ENCODE assay signal across 9 cellular contexts in the genomic region with DNA sequence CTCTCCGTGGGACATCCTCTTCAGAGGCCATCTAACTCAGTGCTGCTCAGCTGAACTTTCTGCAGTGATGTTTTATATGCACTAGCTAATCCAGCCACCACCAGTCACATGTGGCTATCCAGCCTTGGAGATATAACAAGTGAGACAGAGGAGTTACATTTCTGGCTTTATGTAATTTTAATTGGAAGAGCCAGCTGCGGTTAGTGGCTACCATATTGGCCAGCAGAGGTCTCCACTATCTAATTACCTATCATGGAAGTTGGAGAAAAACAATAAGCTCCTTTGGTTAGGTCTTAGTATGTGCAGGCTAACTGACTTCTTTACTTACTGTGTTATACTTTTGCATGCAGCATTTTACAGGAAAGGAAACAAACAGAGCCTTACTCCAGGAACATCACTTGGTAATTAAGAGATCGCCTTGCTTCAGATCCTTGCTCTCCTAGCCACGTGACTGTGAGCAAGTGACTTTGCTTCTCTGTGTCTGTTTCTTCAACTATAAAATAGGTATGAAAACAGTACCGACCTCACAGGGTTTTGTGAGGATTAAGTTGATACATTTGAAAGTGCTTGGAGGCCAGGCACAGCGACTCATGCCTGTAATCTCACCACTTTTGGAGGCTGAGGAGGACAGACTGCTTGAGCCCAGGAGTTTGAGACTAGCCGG. TPM values are rescaled to one million over a fixed set of nuclear protein-coding genes. Genes with fewer than 3 reads are reported as not detected.
A peak's percentile ranks its signal among the peaks of the same experiment; 100 is the strongest.
DNase-seq lines count a peak whose midpoint lies in the region; ATAC-seq and TF ChIP-seq lines count a peak whose summit lies in the region.
"Had no signal": no experiment of that assay in that cellular context is flagged by ENCODE, and none has a peak within 500 bp of the region (broad histone marks: within the 10 kb centered on the region; RNA-seq: fewer than 3 reads in every experiment).

No MANE protein-coding gene starts in this region.

- H3K4me1 ChIP-seq in hepatocyte (ENCODE audit: insufficient read depth) (peaks cover 8% of the 10 kb centered on the region), suprapubic skin (peaks cover 44% of the 10 kb centered on the region)

- no peak overlapping the region for H3K27ac Mint-ChIP-seq in activated CD4-positive, alpha-beta memory T cell treated with anti-CD3 and anti-CD28 coated beads for 36 hours
- no peak overlapping the region for H3K27ac Mint-ChIP-seq in activated CD4-positive, alpha-beta memory T cell treated with anti-CD3 and anti-CD28 coated beads, Interleukin-2, amount 10 ng/mL, durations not matched to agents 7 days and 5 days
- no peak overlapping the region for H3K27ac Mint-ChIP-seq in activated CD8-positive, alpha-beta T cell treated with anti-CD3 and anti-CD28 coated beads, Interleukin-2, amount 10 ng/mL, durations not matched to agents 7 days and 5 days
- H3K27ac Mint-ChIP-seq: activated naive CD8-positive, alpha-beta T cell treated with anti-CD3 and anti-CD28 coated beads, Interleukin-2, amount 10 ng/mL, durations not matched to agents 7 days and 5 days had no signal

- no peaks in the 10 kb centered on the region for H4K20me1 ChIP-seq in hepatocyte (ENCODE audit: insufficient read depth, poor library complexity, severe bottlenecking)

- 33% methylated on average over 7 of the region's 7 CpGs for WGBS in hepatocyte (ENCODE audit: low lambda C conversion rate, missing lambda C conversion rate)
- WGBS in suprapubic skin: 23% methylated on average over 7 of the region's 7 CpGs

- no peaks in the 10 kb centered on the region for H3K9me3 Mint-ChIP-seq in activated CD4-positive, alpha-beta memory T cell treated with anti-CD3 and anti-CD28 coated beads for 36 hours
- no peaks in the 10 kb centered on the region for H3K9me3 Mint-ChIP-seq in activated CD4-positive, alpha-beta memory T cell treated with anti-CD3 and anti-CD28 coated beads, Interleukin-2, amount 10 ng/mL, durations not matched to agents 7 days and 5 days
- H3K9me3 Mint-ChIP-seq in activated CD8-positive, alpha-beta T cell treated with anti-CD3 and anti-CD28 coated beads, Interleukin-2, amount 10 ng/mL, durations not matched to agents 7 days and 5 days (ENCODE audit: insufficient read depth): no peaks in the 10 kb centered on the region
- H3K9me3 Mint-ChIP-seq: activated naive CD8-positive, alpha-beta T cell treated with anti-CD3 and anti-CD28 coated beads, Interleukin-2, amount 10 ng/mL, durations not matched to agents 7 days and 5 days had no signal

- no peak overlapping the region for H3K4me3 Mint-ChIP-seq in activated CD4-positive, alpha-beta memory T cell treated with anti-CD3 and anti-CD28 coated beads for 36 hours
- no peak overlapping the region for H3K4me3 Mint-ChIP-seq in activated CD4-positive, alpha-beta memory T cell treated with anti-CD3 and anti-CD28 coated beads, Interleukin-2, amount 10 ng/mL, durations not matched to agents 7 days and 5 days
- no peak overlapping the region for H3K4me3 Mint-ChIP-seq in activated CD8-positive, alpha-beta T cell treated with anti-CD3 and anti-CD28 coated beads, Interleukin-2, amount 10 ng/mL, durations not matched to agents 7 days and 5 days
- H3K4me3 Mint-ChIP-seq: activated naive CD8-positive, alpha-beta T cell treated with anti-CD3 and anti-CD28 coated beads, Interleukin-2, amount 10 ng/mL, durations not matched to agents 7 days and 5 days had no signal

- H3K36me3 ChIP-seq in hepatocyte (replicated peaks; ENCODE audit: insufficient read depth, low read depth) (no peaks in the 10 kb centered on the region), suprapubic skin (no peaks in the 10 kb centered on the region)

- POLR2A ChIA-PET in activated CD4-positive, alpha-beta memory T cell treated with anti-CD3 and anti-CD28 coated beads for 36 hours (lab: Charles Lee): no interaction called here
- POLR2A ChIA-PET in activated CD4-positive, alpha-beta memory T cell treated with anti-CD3 and anti-CD28 coated beads, Interleukin-2, amount 10 ng/mL, durations not matched to agents 7 days and 5 days (lab: Charles Lee): no interaction called here
- POLR2A ChIA-PET in activated CD8-positive, alpha-beta T cell treated with anti-CD3 and anti-CD28 coated beads, Interleukin-2, amount 10 ng/mL, durations not matched to agents 7 days and 5 days (lab: Charles Lee): no interaction called here

- H3K27me3 Mint-ChIP-seq in activated CD4-positive, alpha-beta memory T cell treated with anti-CD3 and anti-CD28 coated beads for 36 hours: peaks cover 39% of the 10 kb centered on the region
- peaks cover 39% of the 10 kb centered on the region for H3K27me3 Mint-ChIP-seq in activated CD4-positive, alpha-beta memory T cell treated with anti-CD3 and anti-CD28 coated beads, Interleukin-2, amount 10 ng/mL, durations not matched to agents 7 days and 5 days
- peaks cover 49% of the 10 kb centered on the region for H3K27me3 Mint-ChIP-seq in activated CD8-positive, alpha-beta T cell treated with anti-CD3 and anti-CD28 coated beads, Interleukin-2, amount 10 ng/mL, durations not matched to agents 7 days and 5 days (ENCODE audit: low read depth)

- TF ChIP-seq CTCF in hepatocyte (IDR thresholded peaks at IDR 0.05; ENCODE audit: poor library complexity) (peak; percentile 71), suprapubic skin (IDR thresholded peaks at IDR 0.05) (peak; percentile 14 to 42)

- H3K4me3 ChIP-seq in hepatocyte (no peak overlapping the region), suprapubic skin (no peak overlapping the region)

- H3K4me1 Mint-ChIP-seq in activated CD4-positive, alpha-beta memory T cell treated with anti-CD3 and anti-CD28 coated beads for 36 hours (ENCODE audit: low read depth): peaks cover 13% of the 10 kb centered on the region
- peaks cover 17% of the 10 kb centered on the region for H3K4me1 Mint-ChIP-seq in activated CD4-positive, alpha-beta memory T cell treated with anti-CD3 and anti-CD28 coated beads, Interleukin-2, amount 10 ng/mL, durations not matched to agents 7 days and 5 days
- peaks cover 19% of the 10 kb centered on the region for H3K4me1 Mint-ChIP-seq in activated CD8-positive, alpha-beta T cell treated with anti-CD3 and anti-CD28 coated beads, Interleukin-2, amount 10 ng/mL, durations not matched to agents 7 days and 5 days (ENCODE audit: low read depth)

- TF ChIP-seq POLR2A in suprapubic skin (IDR thresholded peaks at IDR 0.05): no peak

- no peaks in the 10 kb centered on the region for H3K9me2 ChIP-seq in hepatocyte (replicated peaks; ENCODE audit: insufficient read depth)

- peak; percentile 23 for DNase-seq in activated CD4-positive, alpha-beta memory T cell treated with anti-CD3 and anti-CD28 coated beads for 36 hours
- no peak for DNase-seq in activated CD4-positive, alpha-beta memory T cell treated with anti-CD3 and anti-CD28 coated beads, Interleukin-2, amount 10 ng/mL, durations not matched to agents 7 days and 5 days
- DNase-seq in NCI-H1105 treated with DMSO at 0.1 percent for 48 hours (lab: John Stamatoyannopoulos, UW): peak; percentile 73
- peak; percentile 35 for DNase-seq in activated CD8-positive, alpha-beta T cell treated with anti-CD3 and anti-CD28 coated beads, Interleukin-2, amount 10 ng/mL, durations not matched to agents 7 days and 5 days
- peak; percentile 61 for DNase-seq in hepatocyte (ENCODE audit: low spot score)
- no peak for DNase-seq in suprapubic skin (ENCODE audit: low spot score in 2 of 2)
- no peak for DNase-seq in activated effector memory CD4-positive, alpha-beta T cell treated with Interleukin-2 at 50 U/mL for 16 hours
- DNase-seq: activated naive CD8-positive, alpha-beta T cell treated with anti-CD3 and anti-CD28 coated beads, Interleukin-2, amount 10 ng/mL, durations not matched to agents 7 days and 5 days had no signal

- H3K4me2 ChIP-seq in hepatocyte: no peak overlapping the region

- no peaks in the 10 kb centered on the region for H3K36me3 Mint-ChIP-seq in activated CD4-positive, alpha-beta memory T cell treated with anti-CD3 and anti-CD28 coated beads for 36 hours
- H3K36me3 Mint-ChIP-seq in activated CD4-positive, alpha-beta memory T cell treated with anti-CD3 and anti-CD28 coated beads, Interleukin-2, amount 10 ng/mL, durations not matched to agents 7 days and 5 days (ENCODE audit: low read depth): peaks cover 2% of the 10 kb centered on the region
- no peaks in the 10 kb centered on the region for H3K36me3 Mint-ChIP-seq in activated CD8-positive, alpha-beta T cell treated with anti-CD3 and anti-CD28 coated beads, Interleukin-2, amount 10 ng/mL, durations not matched to agents 7 days and 5 days (ENCODE audit: low read depth)
- H3K36me3 Mint-ChIP-seq: activated naive CD8-positive, alpha-beta T cell treated with anti-CD3 and anti-CD28 coated beads, Interleukin-2, amount 10 ng/mL, durations not matched to agents 7 days and 5 days had no signal

- H3K27ac ChIP-seq in hepatocyte (no peak overlapping the region), suprapubic skin (no peak overlapping the region)

- no peak for ATAC-seq in activated CD8-positive, alpha-beta T cell treated with anti-CD3 and anti-CD28 coated beads, Interleukin-2, amount 10 ng/mL, durations not matched to agents 7 days and 5 days
- ATAC-seq in HG03196 (IDR thresholded peaks at IDR 0.05; ENCODE audit: unreplicated experiment): no peak

- H3K27me3 ChIP-seq in hepatocyte (peaks cover 38% of the 10 kb centered on the region), suprapubic skin (peaks cover 67% of the 10 kb centered on the region)

- CTCF ChIA-PET in activated CD4-positive, alpha-beta memory T cell treated with anti-CD3 and anti-CD28 coated beads for 36 hours (lab: Charles Lee): interaction anchor here (0.7 to 2.6 kb wide), 7 partner anchors 11 to 137 kb away, joined by 3 to 12 read pairs (median 3); no protein-coding TSS in a partner anchor
- CTCF ChIA-PET in activated CD4-positive, alpha-beta memory T cell treated with anti-CD3 and anti-CD28 coated beads, Interleukin-2, amount 10 ng/mL, durations not matched to agents 7 days and 5 days (lab: Charles Lee): interaction anchor here (0.8 to 1.1 kb wide), 5 partner anchors 75 to 137 kb away, joined by 3 to 7 read pairs (median 3); no protein-coding TSS in a partner anchor
- CTCF ChIA-PET in activated CD8-positive, alpha-beta T cell treated with anti-CD3 and anti-CD28 coated beads, Interleukin-2, amount 10 ng/mL, durations not matched to agents 7 days and 5 days (lab: Charles Lee): interaction anchor here (0.6 to 1.3 kb wide), 6 partner anchors 10 to 238 kb away, joined by 3 to 10 read pairs (median 4); no protein-coding TSS in a partner anchor

- H2AFZ ChIP-seq in hepatocyte: no peak overlapping the region

- no peak for TF ChIP-seq EP300 in suprapubic skin (IDR thresholded peaks at IDR 0.05)

- no peaks in the 10 kb centered on the region for H3K79me2 ChIP-seq in hepatocyte

- intact Hi-C loops in activated CD4-positive, alpha-beta memory T cell treated with anti-CD3 and anti-CD28 coated beads for 36 hours (cut with micrococcal nuclease): no loop called here

- H3K9me3 ChIP-seq in hepatocyte (ENCODE audit: low read depth) (no peaks in the 10 kb centered on the region), suprapubic skin (no peaks in the 10 kb centered on the region)

RNA-seq across cellular contexts. Expression of a gene that starts 1.6 kb away (rescaled TPM):
- total RNA-seq in activated CD4-positive, alpha-beta memory T cell treated with anti-CD3 and anti-CD28 coated beads for 36 hours: not detected
- total RNA-seq in activated CD4-positive, alpha-beta memory T cell treated with anti-CD3 and anti-CD28 coated beads, Interleukin-2, amount 10 ng/mL, durations not matched to agents 7 days and 5 days: not detected
- total RNA-seq in activated CD8-positive, alpha-beta T cell treated with anti-CD3 and anti-CD28 coated beads, Interleukin-2, amount 10 ng/mL, durations not matched to agents 7 days and 5 days: not detected
- total RNA-seq in hepatocyte: 0.10 and 1.8 TPM in 2 replicates
- 1.3 and 3.4 TPM in 2 replicates for polyA plus RNA-seq in hepatocyte
- total RNA-seq in suprapubic skin: 10 to 100 TPM; 45.2 to 85.3 (median 53.9) TPM
- total RNA-seq: activated naive CD8-positive, alpha-beta T cell treated with anti-CD3 and anti-CD28 coated beads, Interleukin-2, amount 10 ng/mL, durations not matched to agents 7 days and 5 days had no signal

RNA-seq across cellular contexts. Expression of a gene that starts 5.3 kb away (rescaled TPM):
- total RNA-seq in activated CD4-positive, alpha-beta memory T cell treated with anti-CD3 and anti-CD28 coated beads for 36 hours: not detected
- total RNA-seq in activated CD4-positive, alpha-beta memory T cell treated with anti-CD3 and anti-CD28 coated beads, Interleukin-2, amount 10 ng/mL, durations not matched to agents 7 days and 5 days: not detected
- total RNA-seq in activated CD8-positive, alpha-beta T cell treated with anti-CD3 and anti-CD28 coated beads, Interleukin-2, amount 10 ng/mL, durations not matched to agents 7 days and 5 days: not detected
- 1.4 TPM in 1 of 2 replicates, not detected in the other for total RNA-seq in hepatocyte
- polyA plus RNA-seq in hepatocyte: 2.2 and 2.6 TPM in 2 replicates
- total RNA-seq in suprapubic skin: 100 to 1,000 TPM; 173 to 372 (median 269) TPM
- total RNA-seq: activated naive CD8-positive, alpha-beta T cell treated with anti-CD3 and anti-CD28 coated beads, Interleukin-2, amount 10 ng/mL, durations not matched to agents 7 days and 5 days had no signal

RNA-seq across cellular contexts. Expression of a gene that starts 13.7 kb away (rescaled TPM):
- not detected for total RNA-seq in activated CD4-positive, alpha-beta memory T cell treated with anti-CD3 and anti-CD28 coated beads for 36 hours
- total RNA-seq in activated CD4-positive, alpha-beta memory T cell treated with anti-CD3 and anti-CD28 coated beads, Interleukin-2, amount 10 ng/mL, durations not matched to agents 7 days and 5 days: not detected
- not detected for total RNA-seq in activated CD8-positive, alpha-beta T cell treated with anti-CD3 and anti-CD28 coated beads, Interleukin-2, amount 10 ng/mL, durations not matched to agents 7 days and 5 days
- total RNA-seq in hepatocyte (0.80 TPM in 1 of 2 replicates, not detected in the other), suprapubic skin (1 to 10 TPM in 2 of 4 donors, not detected in 2; 2.6 to 5.0 TPM)
- 2.3 TPM in 1 of 2 replicates, not detected in the other for polyA plus RNA-seq in hepatocyte
- total RNA-seq: activated naive CD8-positive, alpha-beta T cell treated with anti-CD3 and anti-CD28 coated beads, Interleukin-2, amount 10 ng/mL, durations not matched to agents 7 days and 5 days had no signal

RNA-seq across cellular contexts. Expression of a gene that starts 19.7 kb away (rescaled TPM):
- total RNA-seq in activated CD4-positive, alpha-beta memory T cell treated with anti-CD3 and anti-CD28 coated beads for 36 hours: not detected
- total RNA-seq in activated CD4-positive, alpha-beta memory T cell treated with anti-CD3 and anti-CD28 coated beads, Interleukin-2, amount 10 ng/mL, durations not matched to agents 7 days and 5 days: not detected
- total RNA-seq in activated CD8-positive, alpha-beta T cell treated with anti-CD3 and anti-CD28 coated beads, Interleukin-2, amount 10 ng/mL, durations not matched to agents 7 days and 5 days: not detected
- total RNA-seq in hepatocyte: 0.16 and 0.87 TPM in 2 replicates
- polyA plus RNA-seq in hepatocyte: 5.4 and 9.0 TPM in 2 replicates
- 100 to 1,000 TPM in 1 of 4 donors, 10 to 100 TPM in 3; 19.7 to 126 (median 87.2) TPM for total RNA-seq in suprapubic skin
- total RNA-seq: activated naive CD8-positive, alpha-beta T cell treated with anti-CD3 and anti-CD28 coated beads, Interleukin-2, amount 10 ng/mL, durations not matched to agents 7 days and 5 days had no signal

RNA-seq across cellular contexts. Expression of a gene that starts 37.4 kb away (rescaled TPM):
- total RNA-seq in activated CD4-positive, alpha-beta memory T cell treated with anti-CD3 and anti-CD28 coated beads for 36 hours: not detected
- total RNA-seq in activated CD4-positive, alpha-beta memory T cell treated with anti-CD3 and anti-CD28 coated beads, Interleukin-2, amount 10 ng/mL, durations not matched to agents 7 days and 5 days: not detected
- not detected for total RNA-seq in activated CD8-positive, alpha-beta T cell treated with anti-CD3 and anti-CD28 coated beads, Interleukin-2, amount 10 ng/mL, durations not matched to agents 7 days and 5 days
- 0.20 and 3.9 TPM in 2 replicates for total RNA-seq in hepatocyte
- polyA plus RNA-seq in hepatocyte: 1.1 and 2.8 TPM in 2 replicates
- 100 to 1,000 TPM in 3 of 4 donors, 10 to 100 TPM in 1; 48.3 to 418 (median 218) TPM for total RNA-seq in suprapubic skin
- total RNA-seq: activated naive CD8-positive, alpha-beta T cell treated with anti-CD3 and anti-CD28 coated beads, Interleukin-2, amount 10 ng/mL, durations not matched to agents 7 days and 5 days had no signal

Comparison
In these comparisons a context has a peak if more than half of its experiments do, and no peak if none do; other contexts are left out.
1. DNase-seq: peak in activated CD4-positive, alpha-beta memory T cell treated with anti-CD3 and anti-CD28 coated beads for 36 hours (single experiment), NCI-H1105 treated with DMSO at 0.1 percent for 48 hours (single experiment), activated CD8-positive, alpha-beta T cell treated with anti-CD3 and anti-CD28 coated beads, Interleukin-2, amount 10 ng/mL, durations not matched to agents 7 days and 5 days (single experiment) and hepatocyte (single experiment); none in activated CD4-positive, alpha-beta memory T cell treated with anti-CD3 and anti-CD28 coated beads, Interleukin-2, amount 10 ng/mL, durations not matched to agents 7 days and 5 days (single experiment), suprapubic skin (0 of 2) and activated effector memory CD4-positive, alpha-beta T cell treated with Interleukin-2 at 50 U/mL for 16 hours (single experiment).
2. RNA of a gene that starts 1.6 kb away (total RNA-seq): 45.2 to 85.3 TPM in suprapubic skin; 0.10 to 1.8 TPM in hepatocyte, not detected in activated CD8-positive, alpha-beta T cell treated with anti-CD3 and anti-CD28 coated beads, Interleukin-2, amount 10 ng/mL, durations not matched to agents 7 days and 5 days, not detected in activated CD4-positive, alpha-beta memory T cell treated with anti-CD3 and anti-CD28 coated beads for 36 hours and not detected in activated CD4-positive, alpha-beta memory T cell treated with anti-CD3 and anti-CD28 coated beads, Interleukin-2, amount 10 ng/mL, durations not matched to agents 7 days and 5 days; every median in the first group is over 10 times any median in the second.
3. RNA of a gene that starts 5.3 kb away (total RNA-seq): 173 to 372 TPM in suprapubic skin; 1.4 TPM in hepatocyte, not detected in activated CD4-positive, alpha-beta memory T cell treated with anti-CD3 and anti-CD28 coated beads for 36 hours, not detected in activated CD4-positive, alpha-beta memory T cell treated with anti-CD3 and anti-CD28 coated beads, Interleukin-2, amount 10 ng/mL, durations not matched to agents 7 days and 5 days and not detected in activated CD8-positive, alpha-beta T cell treated with anti-CD3 and anti-CD28 coated beads, Interleukin-2, amount 10 ng/mL, durations not matched to agents 7 days and 5 days; every median in the first group is over 10 times any median in the second.